Comparison of ENCODE assay signal across 23 cellular contexts in the genomic region with DNA sequence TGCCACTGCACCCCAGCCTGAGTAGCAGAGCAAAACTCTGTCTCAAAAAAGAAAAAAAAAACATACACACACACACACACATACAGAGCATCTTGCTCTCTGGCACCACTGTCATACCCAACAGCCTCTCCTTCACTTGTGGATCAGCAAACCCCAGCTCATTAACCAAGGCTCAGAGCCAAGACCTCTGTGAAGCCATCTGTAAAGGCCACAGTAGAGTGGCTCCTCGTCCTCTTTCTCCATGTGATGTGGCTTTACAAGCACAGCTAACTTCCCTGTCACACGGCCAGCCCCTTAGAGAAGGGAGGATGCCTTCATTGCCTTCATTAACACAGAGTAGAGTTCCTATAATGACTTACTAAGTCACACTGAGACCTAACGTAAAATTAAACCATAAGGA.
DNase-seq lines count a peak whose midpoint lies in the region; ATAC-seq, FAIRE-seq and TF ChIP-seq lines count a peak whose summit lies in the region.
"Had no signal": no experiment of that assay in that cellular context is flagged by ENCODE, and none has a peak within 500 bp of the region (broad histone marks: within the 10 kb centered on the region; RNA-seq: fewer than 3 reads in every experiment).

No MANE protein-coding gene starts in this region.

- H3K4me1 ChIP-seq in HEK293 (ENCODE audit: control insufficient read depth, insufficient read depth, low read length) (no peaks in the 10 kb centered on the region; the same call in 1 of the 2 replicates), H1 (replicated peaks in 1 of 4; ENCODE audit: control insufficient read depth in 3 of 4, insufficient read depth in 4 of 4, low read length in 3 of 4) (no peaks in the 10 kb centered on the region)
- H3K4me1 ChIP-seq: Peyer's patch, SJCRH30 had no signal

- no peak overlapping the region for H2BK120ac ChIP-seq in H1 (replicated peaks; ENCODE audit: low read depth, low read length)

- no peaks in the 10 kb centered on the region for H3K79me2 ChIP-seq in H1 (ENCODE audit: control insufficient read depth in 1 of 2, insufficient read depth in 2 of 2, low read length in 2 of 2)

- no peak for ATAC-seq in GM21825 (IDR thresholded peaks at IDR 0.05; ENCODE audit: unreplicated experiment)
- ATAC-seq: CD8-positive, alpha-beta T cell; HCT116 had no signal

- H4K5ac ChIP-seq in H1 (ENCODE audit: insufficient read length, low read depth, low read length): no peak overlapping the region

- TF ChIP-seq EP300 in H1 (IDR thresholded peaks at IDR 0.05; ENCODE audit: borderline replicate concordance in 1 of 2, low read depth in 2 of 2, low read length in 2 of 2): no peak

- no peaks in the 10 kb centered on the region for H4K20me1 ChIP-seq in H1 (replicated peaks in 1 of 2; ENCODE audit: control insufficient read depth in 1 of 2, insufficient read depth in 2 of 2, low read length in 2 of 2)
- H4K20me1 ChIP-seq: BLaER1 treated with 17β-estradiol and CSF1 and Interleukin-3, amounts not matched to agents 10 nM and 100 nM had no signal

- no peak overlapping the region for H3K9ac ChIP-seq in H1 (replicated peaks in 1 of 4; ENCODE audit: extremely low read depth in 1 of 4, low read depth in 3 of 4, low read length in 3 of 4)
- H3K9ac ChIP-seq: BLaER1 treated with 17β-estradiol and CSF1 and Interleukin-3, amounts not matched to agents 10 nM and 100 nM had no signal

- H3K27ac ChIP-seq in HEK293 (ENCODE audit: extremely low read depth, low read depth, low read length) (no peak overlapping the region), H1 (ENCODE audit: low read depth, low read length) (no peak overlapping the region)
- H3K27ac ChIP-seq: 22Rv1; BLaER1 treated with 17β-estradiol and CSF1 and Interleukin-3, amounts not matched to agents 10 nM and 100 nM; Peyer's patch; SJCRH30 had no signal

- no peaks in the 10 kb centered on the region for H3K79me1 ChIP-seq in H1 (ENCODE audit: low read depth, low read length)

- no peak overlapping the region for H3K14ac ChIP-seq in H1 (ENCODE audit: insufficient read length)

- H3K4me2 ChIP-seq in H1 (ENCODE audit: insufficient read depth in 1 of 2, low read depth in 2 of 2, low read length in 2 of 2): no peak overlapping the region

- no peak overlapping the region for H2BK15ac ChIP-seq in H1 (ENCODE audit: low read length)

- CTCF ChIA-PET in HEK293 (lab: Yijun Ruan, JAX): interaction anchor here (0.6 to 9.3 kb wide), 10 partner anchors 8 to 566 kb away, joined by 3 to 89 read pairs (median 4); no protein-coding TSS in a partner anchor
- CTCF ChIA-PET in H1 (lab: Charles Lee; ENCODE audit: partially characterized antibody): interaction anchor here (0.5 to 1.7 kb wide), 6 partner anchors 10 to 776 kb away, joined by 3 to 12 read pairs (median 5); no protein-coding TSS in a partner anchor

- H4K8ac ChIP-seq in H1 (ENCODE audit: extremely low read depth, insufficient read depth, low read length): no peak overlapping the region

- POLR2A ChIA-PET in HEK293 (lab: Yijun Ruan, JAX) (no interaction called here), H1 (lab: Charles Lee; ENCODE audit: partially characterized antibody) (interaction anchor here (0.7 to 1.4 kb wide), 3 partner anchors 13 to 62 kb away, joined by 3 read pairs; no protein-coding TSS in a partner anchor)

- H3K36me3 ChIP-seq in HEK293 (ENCODE audit: control insufficient read depth in 2 of 2, insufficient read depth in 1 of 2, low read length in 2 of 2) (no peaks in the 10 kb centered on the region; a peak in 1 of 3 replicates), H1 (ENCODE audit: control insufficient read depth in 2 of 4, insufficient read depth in 4 of 4, low read length in 3 of 4) (no peaks in the 10 kb centered on the region)
- H3K36me3 ChIP-seq: BLaER1 treated with 17β-estradiol and CSF1 and Interleukin-3, amounts not matched to agents 10 nM and 100 nM; Peyer's patch; SJCRH30 had no signal

- no peak overlapping the region for H4K91ac ChIP-seq in H1 (replicated peaks; ENCODE audit: insufficient read length, low read length)

- peak; percentile 35 for DNase-seq in DMS 273 (lab: John Stamatoyannopoulos, UW; ENCODE audit: unreplicated experiment)
- no peak for DNase-seq in DMS 273 treated with DMSO at 0.1 percent for 48 hours (lab: John Stamatoyannopoulos, UW)
- no peak for DNase-seq in H1 (ENCODE audit: low read depth in 1 of 2, low spot score in 2 of 2)
- peak; percentile 3 for DNase-seq in pons (ENCODE audit: low spot score)
- DNase-seq in UCSD-AML1 (lab: John Stamatoyannopoulos, UW; ENCODE audit: unreplicated experiment): no peak
- DNase-seq in COLO829 (ENCODE audit: low spot score): no peak
- DNase-seq: CD8-positive, alpha-beta T cell; EL; GOT3; NCI-H1048; NCI-H1417 treated with DMSO at 0.1 percent for 48 hours; NCI-H1930; NCI-H226; NCI-H510A treated with DMSO at 0.1 percent for 48 hours; NCI-H774; Peyer's patch; SJCRH30; T-helper 1 cell had no signal

- no peak for TF ChIP-seq RAD21 in H1 (IDR thresholded peaks at IDR 0.05 in 1 of 2, conservative IDR thresholded peaks at IDR 0.05 in 1 of 2; ENCODE audit: low read depth in 2 of 2, low read length in 2 of 2)

- no peaks in the 10 kb centered on the region for H3K9me3 ChIP-seq in HEK293 (ENCODE audit: control insufficient read depth, insufficient read depth, low read depth, low read length)
- no peaks in the 10 kb centered on the region for H3K9me3 ChIP-seq in H1 (ENCODE audit: insufficient read depth in 2 of 2, low read depth in 1 of 2, low read length in 1 of 2)
- H3K9me3 ChIP-seq: BLaER1 treated with 17β-estradiol and CSF1 and Interleukin-3, amounts not matched to agents 10 nM and 100 nM; Peyer's patch; SJCRH30 had no signal

- TF ChIP-seq CTCF in HEK293 (tag by site-specific recombination; IDR thresholded peaks at IDR 0.05): no peak
- TF ChIP-seq CTCF in H1 (IDR thresholded peaks at IDR 0.05; ENCODE audit: control extremely low read depth in 1 of 3, insufficient read depth in 1 of 3, low read depth in 1 of 3, low read length in 3 of 3): no peak

- H2BK5ac ChIP-seq in H1 (ENCODE audit: low read depth, low read length): no peak overlapping the region

- H3K27me3 ChIP-seq in H1 (replicated peaks in 1 of 4; ENCODE audit: control insufficient read depth in 3 of 4, extremely low read depth in 1 of 4, insufficient read depth in 3 of 4, low read length in 3 of 4): no peaks in the 10 kb centered on the region
- H3K27me3 ChIP-seq: BLaER1 treated with 17β-estradiol and CSF1 and Interleukin-3, amounts not matched to agents 10 nM and 100 nM; Peyer's patch; SJCRH30 had no signal

- H2AFZ ChIP-seq in H1 (ENCODE audit: low read length): no peak overlapping the region

- H2AK5ac ChIP-seq in H1 (ENCODE audit: low read depth, low read length): no peak overlapping the region

- H3K4me3 ChIP-seq in HEK293 (ENCODE audit: low read depth, low read length) (no peak overlapping the region), H1 (ENCODE audit: extremely low read depth in 1 of 4, insufficient read depth in 2 of 4, low read depth in 3 of 4, low read length in 4 of 4) (no peak overlapping the region)
- H3K4me3 ChIP-seq: BLaER1 treated with 17β-estradiol and CSF1 and Interleukin-3, amounts not matched to agents 10 nM and 100 nM; Peyer's patch; SJCRH30 had no signal

- TF ChIP-seq POLR2A in H1 (IDR thresholded peaks at IDR 0.05; ENCODE audit: control extremely low read depth in 1 of 2, low read depth in 2 of 2, low read length in 2 of 2): no peak

- no peak overlapping the region for H2BK20ac ChIP-seq in H1 (ENCODE audit: low read length)

- WGBS in H1 (ENCODE audit: extremely low coverage in 1 of 2, insufficient coverage in 1 of 2, insufficient read length in 1 of 2, insufficient replicate concordance in 2 of 2, low coverage in 1 of 2, low lambda C conversion rate in 2 of 2, missing lambda C conversion rate in 1 of 2), 2 experiments: 87% methylated on average over 3 of the region's 3 CpGs; no CpG with 5 or more reads in 1 of the 2 experiments

- H3K56ac ChIP-seq in H1 (replicated peaks; ENCODE audit: insufficient read length, low read depth, low read length): no peak overlapping the region

- H3K23ac ChIP-seq in H1 (ENCODE audit: insufficient read length): no peak overlapping the region

- no peaks in the 10 kb centered on the region for H3K23me2 ChIP-seq in H1 (ENCODE audit: low read depth, low read length)

- no peak overlapping the region for H3K18ac ChIP-seq in H1 (ENCODE audit: extremely low read depth, low read length)

- H3K4ac ChIP-seq in H1 (replicated peaks; ENCODE audit: insufficient read length, low read depth, low read length): no peak overlapping the region

- peak overlapping the region; percentile 43; the same call in 1 of the 2 replicates for H2BK12ac ChIP-seq in H1 (ENCODE audit: low read depth, low read length)

- no peak for FAIRE-seq in H1 (lab: Jason Lieb, UNC)

TF ChIP-seq in HEK293, 187 proteins besides CTCF, POLR2A, EP300 and RAD21:
- TF ChIP-seq ZNF658 (tag by site-specific recombination; IDR thresholded peaks at IDR 0.05): no peak
- TF ChIP-seq, protein P1, sequence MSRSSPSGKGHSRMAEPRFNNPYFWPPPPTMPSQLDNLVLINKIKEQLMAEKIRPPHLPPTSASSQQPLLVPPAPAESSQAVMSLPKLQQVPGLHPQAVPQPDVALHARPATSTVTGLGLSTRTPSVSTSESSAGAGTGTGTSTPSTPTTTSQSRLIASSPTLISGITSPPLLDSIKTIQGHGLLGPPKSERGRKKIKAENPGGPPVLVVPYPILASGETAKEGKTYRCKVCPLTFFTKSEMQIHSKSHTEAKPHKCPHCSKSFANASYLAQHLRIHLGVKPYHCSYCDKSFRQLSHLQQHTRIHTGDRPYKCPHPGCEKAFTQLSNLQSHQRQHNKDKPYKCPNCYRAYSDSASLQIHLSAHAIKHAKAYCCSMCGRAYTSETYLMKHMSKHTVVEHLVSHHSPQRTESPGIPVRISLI (tag by site-specific recombination; IDR thresholded peaks at IDR 0.05): 0 out of 2 replicates have a peak, but pooled peaks have one; percentile 33

TF ChIP-seq in H1, 55 proteins besides CTCF, POLR2A, EP300 and RAD21 (continues in another document):
- TF ChIP-seq CEBPB (IDR thresholded peaks at IDR 0.05; ENCODE audit: low read depth, low read length) (no peak), NANOG (IDR thresholded peaks at IDR 0.05; ENCODE audit: insufficient read depth, low read depth, low read length, poor library complexity, severe bottlenecking) (no peak), SRF (IDR thresholded peaks at IDR 0.05; ENCODE audit: low read depth, low read length) (no peak), KDM4A (IDR thresholded peaks at IDR 0.05; ENCODE audit: low read depth, low read length, severe bottlenecking) (no peak), TEAD4 (IDR thresholded peaks at IDR 0.05; ENCODE audit: low read depth, low read length) (no peak), RNF2 (IDR thresholded peaks at IDR 0.05; ENCODE audit: borderline replicate concordance, low read depth, low read length, missing control alignments, poor library complexity, severe bottlenecking) (no peak), CTBP2 (IDR thresholded peaks at IDR 0.05; ENCODE audit: borderline replicate concordance, insufficient read depth, insufficient read length, low read length) (no peak), CHD2 (IDR thresholded peaks at IDR 0.05; ENCODE audit: low read length) (no peak), GTF2F1 (IDR thresholded peaks at IDR 0.05; ENCODE audit: borderline replicate concordance, low read depth, low read length) (no peak), FOSL1 (IDR thresholded peaks at IDR 0.05; ENCODE audit: insufficient read depth, low read depth, low read length) (no peak)

Comparison
In these comparisons a context has a peak if more than half of its experiments do, and no peak if none do; other contexts are left out.
1. DNase-seq: peak in DMS 273 (single experiment) and pons (single experiment); none in DMS 273 treated with DMSO at 0.1 percent for 48 hours (single experiment), H1 (0 of 2), UCSD-AML1 (single experiment) and COLO829 (single experiment).